In genomic region chr6:148021715-148022114, GRCh38 we compare ENCODE assay signal across 17 cellular contexts.
DNase-seq lines count a peak whose midpoint lies in the region; ATAC-seq, FAIRE-seq and TF ChIP-seq lines count a peak whose summit lies in the region.
"Had no signal": no experiment of that assay in that cellular context is flagged by ENCODE, and none has a peak within 500 bp of the region (broad histone marks: within the 10 kb centered on the region; RNA-seq: fewer than 3 reads in every experiment).

No MANE protein-coding gene starts in this region.

- H3K27me3 ChIP-seq in colonic mucosa: no peaks in the 10 kb centered on the region
- no peaks in the 10 kb centered on the region for H3K27me3 ChIP-seq in MG63
- H3K27me3 ChIP-seq: dorsolateral prefrontal cortex, Peyer's patch, thyroid gland had no signal

- no peak overlapping the region for H3K4me3 ChIP-seq in colonic mucosa
- no peak overlapping the region for H3K4me3 ChIP-seq in mucosa of descending colon
- no peak overlapping the region for H3K4me3 ChIP-seq in MG63
- H3K4me3 ChIP-seq: dorsolateral prefrontal cortex, HAP-1, Peyer's patch, thyroid gland had no signal

- DNase-seq in EH (ENCODE audit: low read depth) (peak; percentile 10), KBM-7 (peak; percentile 15), colonic mucosa (peak; percentile 27), mucosa of descending colon (peak in 2 of 3 donors; percentile 36 to 58), putamen (ENCODE audit: low spot score) (no peak), RCC 7860 (ENCODE audit: low spot score) (no peak), MG63 (no peak)
- DNase-seq: activated naive CD8-positive, alpha-beta T cell treated with anti-CD3 and anti-CD28 coated beads, Interleukin-2, amount 50 U/mL, for 24 hours; dorsolateral prefrontal cortex; NCI-H1694; Peyer's patch; stimulated activated CD4-positive, alpha-beta T cell treated with anti-CD3 and anti-CD28 coated beads, Interleukin-12 subunit alpha, Interleukin-12 subunit beta, amount 100 ng/mL, for 4 hours; WERI-Rb-1 had no signal

- no peak overlapping the region for H3K27ac ChIP-seq in colonic mucosa
- H3K27ac ChIP-seq: dorsolateral prefrontal cortex, Peyer's patch, thyroid gland, WERI-Rb-1 had no signal

- in situ Hi-C loops in KBM-7 (cut with MboI; ENCODE audit: low pct_unique_long_range_greater_than_20kb, low sequenced_read_pairs): no loop called here

- FAIRE-seq in RCC 7860 (lab: Jason Lieb, UNC): no peak

- ATAC-seq in mucosa of descending colon: peak; percentile 64
- ATAC-seq: activated naive CD8-positive, alpha-beta T cell treated with anti-CD3 and anti-CD28 coated beads, Interleukin-2, amount 50 U/mL, for 24 hours; natural killer cell treated with Interleukin-12 subunit alpha and Interleukin-12 subunit beta and Interleukin-15 and Interleukin-18, amount 100 ng/mL, for 72 hours; stimulated activated effector memory CD8-positive, alpha-beta T cell treated with anti-CD3 and anti-CD28 coated beads, Interleukin-12 subunit alpha, Interleukin-12 subunit beta, amount 100 ng/mL, for 72 hours had no signal

- H3K9ac ChIP-seq in colonic mucosa (ENCODE audit: low read depth in 2 of 2, low read length in 2 of 2): no peak overlapping the region

- H3K36me3 ChIP-seq in colonic mucosa: no peaks in the 10 kb centered on the region
- no peaks in the 10 kb centered on the region for H3K36me3 ChIP-seq in mucosa of descending colon (ENCODE audit: low read depth)
- H3K36me3 ChIP-seq in MG63: no peaks in the 10 kb centered on the region
- H3K36me3 ChIP-seq: HAP-1, Peyer's patch, thyroid gland, WERI-Rb-1 had no signal

- intact Hi-C loops in colonic mucosa (cut with DNase I) (no loop called here), mucosa of descending colon (cut with DNase I, micrococcal nuclease) (no loop called here)

- no peak for TF ChIP-seq CTCF in colonic mucosa (IDR thresholded peaks at IDR 0.05)
- no peak for TF ChIP-seq CTCF in mucosa of descending colon (IDR thresholded peaks at IDR 0.05)

- H3K4me1 ChIP-seq in colonic mucosa (no peaks in the 10 kb centered on the region), mucosa of descending colon (ENCODE audit: low read depth) (no peaks in the 10 kb centered on the region)
- H3K4me1 ChIP-seq: HAP-1, Peyer's patch, thyroid gland had no signal

- H3K9me3 ChIP-seq in colonic mucosa (no peaks in the 10 kb centered on the region), mucosa of descending colon (no peaks in the 10 kb centered on the region), MG63 (peaks cover 3% of the 10 kb centered on the region; the same call in 1 of the 2 replicates)
- H3K9me3 ChIP-seq: HAP-1, Peyer's patch, thyroid gland had no signal

Comparison
In these comparisons a context has a peak if more than half of its experiments do, and no peak if none do; other contexts are left out.
1. DNase-seq: peak in EH (single experiment), KBM-7 (single experiment), colonic mucosa (single experiment) and mucosa of descending colon (2 of 3); none in putamen (single experiment), RCC 7860 (single experiment) and MG63 (single experiment).